In genomic region chr2:158554948-158555347, GRCh38 we compare ENCODE assay signal across 1 cellular context.
A peak's percentile ranks its signal among the peaks of the same experiment; 100 is the strongest.
TF ChIP-seq lines count a peak whose summit lies in the region.

No MANE protein-coding gene starts in this region.

TF ChIP-seq in HepG2, 621 proteins besides CTCF, POLR2A, EP300 and RAD21 (continued from another document):
- TF ChIP-seq TRAFD1 (CRISPR knock-in tag; IDR thresholded peaks at IDR 0.05; ENCODE audit: borderline replicate concordance) (no peak), MAFF (IDR thresholded peaks at IDR 0.05; ENCODE audit: low read depth, low read length) (peak; percentile 87)
